In the genomic region with DNA sequence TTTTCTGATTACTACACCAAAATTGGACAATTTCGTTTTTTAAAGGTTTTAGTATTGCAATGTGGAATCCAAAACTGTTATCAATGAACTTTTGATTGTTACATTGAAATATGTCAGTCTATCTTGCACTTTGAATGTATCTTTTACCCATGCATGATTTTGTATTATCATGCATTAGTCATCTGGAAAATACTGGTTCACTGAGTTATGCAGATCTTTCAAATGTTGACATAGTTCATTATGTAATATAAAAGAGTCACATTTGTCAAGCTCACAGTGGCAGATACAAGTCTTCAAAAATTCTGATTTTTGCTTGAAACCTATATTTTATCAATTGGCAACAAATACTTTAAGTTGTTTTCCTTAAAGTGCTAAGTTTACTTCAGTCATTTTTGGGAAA, we compare ENCODE assay signal across 15 cellular contexts.
A peak's percentile ranks its signal among the peaks of the same experiment; 100 is the strongest.
DNase-seq lines count a peak whose midpoint lies in the region; ATAC-seq, FAIRE-seq and TF ChIP-seq lines count a peak whose summit lies in the region.
"Had no signal": no experiment of that assay in that cellular context is flagged by ENCODE, and none has a peak within 500 bp of the region (broad histone marks: within the 10 kb centered on the region; RNA-seq: fewer than 3 reads in every experiment).

No MANE protein-coding gene starts in this region.

- BruUV-seq in PC-3 (replicated peaks; lab: Mats Ljungman, UMichigan): no TSS peak

- no peaks in the 10 kb centered on the region for H3K36me3 ChIP-seq in PC-3 (ENCODE audit: low read depth, low read length)
- H3K36me3 ChIP-seq in gastrocnemius medialis: no peaks in the 10 kb centered on the region

- ATAC-seq in PC-3: peak; percentile 46
- ATAC-seq in gastrocnemius medialis: no peak
- ATAC-seq: HCT116, Right ventricle myocardium inferior had no signal

- no peaks in the 10 kb centered on the region for H3F3A ChIP-seq in PC-3 (ENCODE audit: low read length, unreplicated experiment)

- no peaks in the 10 kb centered on the region for H4K20me1 ChIP-seq in PC-3 (ENCODE audit: low read length)

- H2AFZ ChIP-seq in PC-3 (ENCODE audit: low read length): no peak overlapping the region
- H2AFZ ChIP-seq: PC-9 had no signal

- DNase-seq in GM12891 (ENCODE audit: insufficient read length, low spot score) (no peak), PC-3 (peak; percentile 47), caudate nucleus (lab: John Stamatoyannopoulos, UW) (peak in 1 of 61 donors; percentile 10), gastrocnemius medialis (no peak), amygdala (lab: John Stamatoyannopoulos, UW) (no peak), DMS153 treated with DMSO at 0.1 percent for 48 hours (lab: John Stamatoyannopoulos, UW; ENCODE audit: unreplicated experiment) (no peak), GOT3 (lab: John Stamatoyannopoulos, UW) (no peak)
- DNase-seq: DMS 273 treated with DMSO at 0.1 percent for 48 hours, NCI-H1048, NCI-H345, PC-9, SK-N-SH had no signal

- H3K4me1 ChIP-seq in PC-3 (ENCODE audit: insufficient read depth, low read length) (peaks cover 47% of the 10 kb centered on the region), gastrocnemius medialis (peaks cover 87 to 96% of the 10 kb centered on the region in 2 donors)

- H3K27me3 ChIP-seq in PC-3 (ENCODE audit: low read length) (no peaks in the 10 kb centered on the region), gastrocnemius medialis (no peaks in the 10 kb centered on the region)
- H3K27me3 ChIP-seq: BLaER1 treated with 17β-estradiol and CSF1 and Interleukin-3, amounts not matched to agents 10 nM and 100 nM had no signal

- no peak overlapping the region for H3K9ac ChIP-seq in PC-3 (ENCODE audit: low read length)
- H3K9ac ChIP-seq: BLaER1 treated with 17β-estradiol and CSF1 and Interleukin-3, amounts not matched to agents 10 nM and 100 nM; SK-N-SH had no signal

- CTCF ChIA-PET in PC-3 (lab: Charles Lee): no interaction called here

- intact Hi-C loops in PC-3 (cut with micrococcal nuclease): loop anchor here (10.0 kb wide), 2 partner anchors 283 to 367 kb away; no protein-coding TSS in a partner anchor
- intact Hi-C loops in gastrocnemius medialis (cut with DNase I; ENCODE audit: low total_unique reads): loop anchor here (5.0 kb wide), 2 partner anchors 71 to 84 kb away; a partner anchor contains a TSS

- FAIRE-seq in GM12891 (lab: Jason Lieb, UNC): peak; percentile 47

- POLR2A ChIA-PET in PC-3 (lab: Charles Lee; ENCODE audit: unreplicated experiment): no interaction called here

- peaks cover 38% of the 10 kb centered on the region for H3K79me2 ChIP-seq in PC-3 (ENCODE audit: low read length)

- in situ Hi-C loops in gastrocnemius medialis (cut with MboI; ENCODE audit: low sequenced_read_pairs in 4 of 4): no loop called here

- no peaks in the 10 kb centered on the region for H3K9me3 ChIP-seq in PC-3 (ENCODE audit: low read length)
- no peaks in the 10 kb centered on the region for H3K9me3 ChIP-seq in gastrocnemius medialis
- H3K9me3 ChIP-seq: SK-N-SH had no signal

- H3K4me3 ChIP-seq in PC-3 (ENCODE audit: low read length) (no peak overlapping the region), gastrocnemius medialis (no peak overlapping the region)
- H3K4me3 ChIP-seq: BLaER1 treated with 17β-estradiol and CSF1 and Interleukin-3, amounts not matched to agents 10 nM and 100 nM; PC-9 had no signal

- H3K27ac ChIP-seq in PC-3 (ENCODE audit: low read length): peak overlapping the region; percentile 54
- H3K27ac ChIP-seq in caudate nucleus (ENCODE audit: low read depth, low read length): peak overlapping the region; percentile 33
- peak overlapping the region; percentile 46 to 88 (median 85) for H3K27ac ChIP-seq in gastrocnemius medialis
- H3K27ac ChIP-seq: BLaER1 treated with 17β-estradiol and CSF1 and Interleukin-3, amounts not matched to agents 10 nM and 100 nM; PC-9 had no signal

- TF ChIP-seq POLR2A in GM12891 (IDR thresholded peaks at IDR 0.05; ENCODE audit: low read depth, low read length) (no peak), gastrocnemius medialis (IDR thresholded peaks at IDR 0.05) (no peak)

- TF ChIP-seq CTCF in PC-3 (conservative IDR thresholded peaks at IDR 0.05; ENCODE audit: low read depth, low read length) (no peak), gastrocnemius medialis (IDR thresholded peaks at IDR 0.05 in 4 of 5, conservative IDR thresholded peaks at IDR 0.05 in 1 of 5) (no peak)

- H3K9me2 ChIP-seq in PC-3 (replicated peaks; ENCODE audit: low read length): no peaks in the 10 kb centered on the region
- H3K9me2 ChIP-seq: SK-N-SH had no signal

- 0 out of 2 replicates have a peak overlapping the region, but pooled peaks have one; percentile 5 for H3K4me2 ChIP-seq in PC-3 (ENCODE audit: low read length)
- H3K4me2 ChIP-seq: BLaER1 treated with 17β-estradiol and CSF1 and Interleukin-3, amounts not matched to agents 10 nM and 100 nM; PC-9; SK-N-SH had no signal

TF ChIP-seq in GM12891, 5 proteins besides CTCF, POLR2A, EP300 and RAD21:
- TF ChIP-seq POU2F2 (IDR thresholded peaks at IDR 0.05; ENCODE audit: low read depth, low read length) (no peak), TAF1 (IDR thresholded peaks at IDR 0.05; ENCODE audit: low read depth, low read length) (no peak), POLR2AphosphoS5 (IDR thresholded peaks at IDR 0.05; ENCODE audit: low read depth, low read length) (no peak), PAX5 (IDR thresholded peaks at IDR 0.05; ENCODE audit: insufficient read depth, low read length, severe bottlenecking) (no peak), SPI1 (IDR thresholded peaks at IDR 0.05; ENCODE audit: low read depth, low read length) (no peak)

Comparison
In these comparisons a context has a peak if more than half of its experiments do, and no peak if none do; other contexts are left out.
1. H3K27ac ChIP-seq: peak in every context shown above with its lines; median percentile 85 in gastrocnemius medialis; 54 in PC-3; 33 in caudate nucleus.